9 cellular contexts compared by ENCODE assay signal in the genomic region with DNA sequence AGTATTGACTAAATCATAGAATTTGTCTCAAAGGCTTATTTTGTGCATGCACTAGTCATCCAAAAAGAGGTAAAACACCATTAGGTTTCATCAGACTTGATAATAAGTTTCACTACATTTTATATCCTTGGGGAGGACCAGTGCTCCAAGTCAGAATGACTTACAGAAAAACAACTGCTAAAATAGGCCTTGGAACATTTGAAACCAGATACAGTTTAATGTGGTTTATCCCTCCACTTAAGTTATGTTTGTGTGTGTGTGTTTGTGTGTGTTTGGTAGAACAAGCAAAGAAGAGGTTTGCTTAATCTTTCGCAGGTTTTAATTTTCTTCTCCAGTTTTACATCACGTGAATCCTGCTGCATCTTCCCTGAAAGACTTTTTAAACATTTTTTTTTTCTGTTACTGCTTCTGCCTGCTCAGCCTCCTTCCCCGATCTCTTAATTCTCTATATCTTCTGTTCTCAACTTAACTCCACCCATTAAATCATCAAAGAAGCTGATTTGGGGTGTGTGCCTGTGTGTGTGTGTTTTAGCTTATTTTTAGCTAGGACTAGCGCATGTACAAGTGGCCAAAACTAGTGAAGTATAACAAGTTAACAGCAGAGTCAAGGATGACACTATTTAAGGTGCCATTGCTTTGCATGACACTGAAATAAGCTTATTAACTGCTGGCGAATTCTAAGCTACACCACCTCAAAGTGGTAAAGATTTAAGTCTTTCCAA.
A peak's percentile ranks its signal among the peaks of the same experiment; 100 is the strongest.
DNase-seq lines count a peak whose midpoint lies in the region; ATAC-seq, FAIRE-seq and TF ChIP-seq lines count a peak whose summit lies in the region.
"Had no signal": no experiment of that assay in that cellular context is flagged by ENCODE, and none has a peak within 500 bp of the region (broad histone marks: within the 10 kb centered on the region; RNA-seq: fewer than 3 reads in every experiment).

No MANE protein-coding gene starts in this region.

- TF ChIP-seq CTCF in A549 (IDR thresholded peaks at IDR 0.05) = no peak
- no peak for TF ChIP-seq CTCF in testis (IDR thresholded peaks at IDR 0.05)
- TF ChIP-seq CTCF in heart right ventricle (IDR thresholded peaks at IDR 0.05) = no peak

- CTCF ChIA-PET in A549 (lab: Yijun Ruan, JAX) = interaction anchor here (1.0 kb wide), 2 partner anchors 30 to 33 kb away, joined by 3 to 4 read pairs; no protein-coding TSS in a partner anchor

- H3K36me3 ChIP-seq in testis (ENCODE audit: low read depth, missing control alignments) (no peaks in the 10 kb centered on the region), heart right ventricle (no peaks in the 10 kb centered on the region)

- H3K27ac ChIP-seq in A549 (peak overlapping the region; percentile 81 to 94), angular gyrus (ENCODE audit: low read depth, low read length) (peak overlapping the region; percentile 36), testis (no peak overlapping the region), heart right ventricle (no peak overlapping the region)

- DNase-seq in A549 (ENCODE audit: low read depth in 1 of 2, low spot score in 1 of 2) (peak in 1 of 2 experiments; percentile 48), testis (no peak), NCI-H748 treated with DMSO at 0.1 percent for 48 hours (lab: John Stamatoyannopoulos, UW) (no peak), NCI-H2107 treated with DMSO at 0.1 percent for 48 hours (lab: John Stamatoyannopoulos, UW; ENCODE audit: unreplicated experiment) (no peak), heart right ventricle (no peak)
- DNase-seq: activated CD8-positive, alpha-beta memory T cell treated with anti-CD3 and anti-CD28 coated beads, Interleukin-2, amount 10 ng/mL, durations not matched to agents 7 days and 5 days had no signal

- H3K9me3 ChIP-seq in A549 (no peaks in the 10 kb centered on the region), testis (no peaks in the 10 kb centered on the region), heart right ventricle (no peaks in the 10 kb centered on the region)

- no peak for TF ChIP-seq RAD21 in A549 (conservative IDR thresholded peaks at IDR 0.05 in 1 of 2, IDR thresholded peaks at IDR 0.05 in 1 of 2)

- H3K4me1 ChIP-seq in A549 (peaks cover 54% of the 10 kb centered on the region), testis (no peaks in the 10 kb centered on the region), heart right ventricle (peaks cover 0 to 26% (median 11%) of the 10 kb centered on the region in 9 donors)

- TF ChIP-seq EP300 in A549 (IDR thresholded peaks at IDR 0.05) = no peak

- H3K27me3 ChIP-seq in testis (no peaks in the 10 kb centered on the region), heart right ventricle (no peaks in the 10 kb centered on the region)

- WGBS in A549 (ENCODE audit: missing lambda C conversion rate) = 0% methylated on average over 5 of the region's 5 CpGs
- WGBS in testis, 2 donors = 76 to 83% methylated on average over 5 of the region's 5 CpGs
- 81 to 85% methylated on average over 5 of the region's 5 CpGs for WGBS in heart right ventricle, 2 donors

- intact Hi-C loops in testis (cut with DNase I; ENCODE audit: low total_unique reads) = no loop called here
- intact Hi-C loops in heart right ventricle (cut with DNase I) = no loop called here

- H3K4me3 ChIP-seq in A549 = peak overlapping the region; percentile 31
- H3K4me3 ChIP-seq in testis = no peak overlapping the region
- H3K4me3 ChIP-seq in heart right ventricle = no peak overlapping the region

- POLR2A ChIA-PET in A549 (lab: Yijun Ruan, JAX) = interaction anchor here (1.0 kb wide), 2 partner anchors 16 to 274 kb away, joined by 3 to 4 read pairs; no protein-coding TSS in a partner anchor

- TF ChIP-seq POLR2A in A549 (IDR thresholded peaks at IDR 0.05; ENCODE audit: low read length) (no peak), testis (IDR thresholded peaks at IDR 0.05) (no peak)

- ATAC-seq in A549 (peak; percentile 10 to 30; a peak in 3 of 6 replicates), GM19395 (IDR thresholded peaks at IDR 0.05; ENCODE audit: unreplicated experiment) (peak; percentile 58), HG03039 (IDR thresholded peaks at IDR 0.05; ENCODE audit: unreplicated experiment) (peak; percentile 18), heart right ventricle (no peak)
- ATAC-seq: activated CD8-positive, alpha-beta memory T cell treated with anti-CD3 and anti-CD28 coated beads, Interleukin-2, amount 10 ng/mL, durations not matched to agents 7 days and 5 days had no signal

- H3K4me2 ChIP-seq in A549 = peak overlapping the region; percentile 92

- FAIRE-seq in A549 (lab: Jason Lieb, UNC) = no peak

TF ChIP-seq in A549, 52 proteins besides CTCF, POLR2A, EP300 and RAD21:
- TF ChIP-seq ZNF302 (CRISPR knock-in tag; IDR thresholded peaks at IDR 0.05) (no peak), HOXA7 (CRISPR knock-in tag; IDR thresholded peaks at IDR 0.05) (no peak), TFCP2L1 (CRISPR knock-in tag; IDR thresholded peaks at IDR 0.05) (no peak), JUN (IDR thresholded peaks at IDR 0.05) (no peak), FOXS1 (CRISPR knock-in tag; IDR thresholded peaks at IDR 0.05) (no peak), MYC (IDR thresholded peaks at IDR 0.05; ENCODE audit: borderline replicate concordance, low read length) (no peak)
- TF ChIP-seq, protein P1, sequence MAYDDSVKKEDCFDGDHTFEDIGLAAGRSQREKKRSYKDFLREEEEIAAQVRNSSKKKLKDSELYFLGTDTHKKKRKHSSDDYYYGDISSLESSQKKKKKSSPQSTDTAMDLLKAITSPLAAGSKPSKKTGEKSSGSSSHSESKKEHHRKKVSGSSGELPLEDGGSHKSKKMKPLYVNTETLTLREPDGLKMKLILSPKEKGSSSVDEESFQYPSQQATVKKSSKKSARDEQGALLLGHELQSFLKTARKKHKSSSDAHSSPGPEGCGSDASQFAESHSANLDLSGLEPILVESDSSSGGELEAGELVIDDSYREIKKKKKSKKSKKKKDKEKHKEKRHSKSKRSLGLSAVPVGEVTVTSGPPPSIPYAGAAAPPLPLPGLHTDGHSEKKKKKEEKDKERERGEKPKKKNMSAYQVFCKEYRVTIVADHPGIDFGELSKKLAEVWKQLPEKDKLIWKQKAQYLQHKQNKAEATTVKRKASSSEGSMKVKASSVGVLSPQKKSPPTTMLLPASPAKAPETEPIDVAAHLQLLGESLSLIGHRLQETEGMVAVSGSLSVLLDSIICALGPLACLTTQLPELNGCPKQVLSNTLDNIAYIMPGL (CRISPR knock-in tag; IDR thresholded peaks at IDR 0.05; ENCODE audit: borderline replicate concordance) = no peak
- TF ChIP-seq, protein P2, sequence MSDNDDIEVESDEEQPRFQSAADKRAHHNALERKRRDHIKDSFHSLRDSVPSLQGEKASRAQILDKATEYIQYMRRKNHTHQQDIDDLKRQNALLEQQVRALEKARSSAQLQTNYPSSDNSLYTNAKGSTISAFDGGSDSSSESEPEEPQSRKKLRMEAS (IDR thresholded peaks at IDR 0.05) = no peak

Comparison
In these comparisons a context has a peak if more than half of its experiments do, and no peak if none do; other contexts are left out.
1. ATAC-seq: peak in A549 (2 of 2), GM19395 (single experiment) and HG03039 (single experiment); none in heart right ventricle (0 of 8).
2. H3K27ac ChIP-seq: peak in A549 (2 of 2) and angular gyrus (single experiment); none in testis (0 of 2) and heart right ventricle (0 of 10).